In the genomic region with DNA sequence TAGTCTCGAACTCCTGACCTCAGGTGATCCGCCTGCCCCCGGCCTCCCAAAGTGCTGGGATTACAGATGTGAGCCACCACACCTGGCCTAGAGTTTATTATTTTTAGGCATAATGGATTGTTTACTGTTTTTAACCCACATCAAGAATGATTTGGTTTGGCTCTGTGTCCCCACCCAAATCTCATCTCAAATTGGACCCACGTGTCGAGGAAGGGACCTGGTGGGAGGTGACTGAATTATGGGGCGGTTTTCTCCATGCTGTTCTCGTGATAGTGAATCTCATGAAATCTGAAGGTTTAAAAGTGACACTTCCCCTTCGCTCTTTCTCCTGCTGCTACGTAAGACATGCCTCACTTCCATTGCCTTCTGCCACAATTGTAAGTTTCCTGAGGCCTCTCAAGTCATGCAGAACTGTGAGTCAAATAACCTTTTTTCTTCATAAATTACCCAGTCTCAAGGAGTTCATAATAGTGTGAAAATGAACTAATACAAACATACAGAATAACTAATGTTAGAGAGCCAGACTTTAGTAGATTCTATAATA, we compare ENCODE assay signal across 18 cellular contexts.
DNase-seq lines count a peak whose midpoint lies in the region; ATAC-seq and TF ChIP-seq lines count a peak whose summit lies in the region.
"Had no signal": no experiment of that assay in that cellular context is flagged by ENCODE, and none has a peak within 500 bp of the region (broad histone marks: within the 10 kb centered on the region; RNA-seq: fewer than 3 reads in every experiment).

No MANE protein-coding gene starts in this region.

- DNase-seq in activated naive CD4-positive, alpha-beta T cell treated with anti-CD3 and anti-CD28 coated beads, Interleukin-2, amount 10 ng/mL, durations not matched to agents 7 days and 5 days: no peak
- no peak for DNase-seq in activated naive CD4-positive, alpha-beta T cell treated with anti-CD3 and anti-CD28 coated beads, Interleukin-2, amount 50 U/mL, for 72 hours (ENCODE audit: low spot score in 2 of 2)
- DNase-seq in MV-4-11 (lab: John Stamatoyannopoulos, UW) (peak; percentile 22), dorsolateral prefrontal cortex (no peak), NAMALWA (ENCODE audit: low spot score) (no peak), superior temporal gyrus (ENCODE audit: extremely low spot score) (no peak)
- DNase-seq: 8988T; CD4-positive, alpha-beta memory T cell; DMS153; DMS79; GDM1; GM23248; HFFc6 had no signal

- peak overlapping the region; percentile 30 for H3K27ac Mint-ChIP-seq in activated naive CD4-positive, alpha-beta T cell treated with anti-CD3 and anti-CD28 coated beads, Interleukin-2, amount 10 ng/mL, durations not matched to agents 7 days and 5 days
- H3K27ac Mint-ChIP-seq in activated naive CD4-positive, alpha-beta T cell treated with anti-CD3 and anti-CD28 coated beads, Interleukin-2, amount 50 U/mL, for 72 hours: peak overlapping the region in 1 of 2 donors; percentile 55
- H3K27ac Mint-ChIP-seq: CD14-positive monocyte, HFFc6 had no signal

- no peaks in the 10 kb centered on the region for H3K27me3 ChIP-seq in dorsolateral prefrontal cortex
- H3K27me3 ChIP-seq: BLaER1 had no signal

- peak overlapping the region in 42 of 59 donors; percentile 5 to 89 (median 73) for H3K27ac ChIP-seq in dorsolateral prefrontal cortex
- H3K27ac ChIP-seq: BLaER1, GM23248 had no signal

- no peak overlapping the region for H3K4me3 Mint-ChIP-seq in activated naive CD4-positive, alpha-beta T cell treated with anti-CD3 and anti-CD28 coated beads, Interleukin-2, amount 10 ng/mL, durations not matched to agents 7 days and 5 days
- H3K4me3 Mint-ChIP-seq: CD14-positive monocyte; CD4-positive, alpha-beta memory T cell; HFFc6 had no signal

- H3K4me1 Mint-ChIP-seq in activated naive CD4-positive, alpha-beta T cell treated with anti-CD3 and anti-CD28 coated beads, Interleukin-2, amount 10 ng/mL, durations not matched to agents 7 days and 5 days: no peaks in the 10 kb centered on the region
- H3K4me1 Mint-ChIP-seq: CD14-positive monocyte had no signal

- intact Hi-C loops in dorsolateral prefrontal cortex (cut with DNase I): no loop called here

- H3K4me3 ChIP-seq in dorsolateral prefrontal cortex: no peak overlapping the region
- H3K4me3 ChIP-seq: BLaER1, GM23248 had no signal

- CTCF ChIA-PET in activated naive CD4-positive, alpha-beta T cell treated with anti-CD3 and anti-CD28 coated beads, Interleukin-2, amount 10 ng/mL, durations not matched to agents 7 days and 5 days (lab: Charles Lee): no interaction called here

- H3K27me3 Mint-ChIP-seq in activated naive CD4-positive, alpha-beta T cell treated with anti-CD3 and anti-CD28 coated beads, Interleukin-2, amount 10 ng/mL, durations not matched to agents 7 days and 5 days: no peaks in the 10 kb centered on the region
- H3K27me3 Mint-ChIP-seq: CD4-positive, alpha-beta memory T cell had no signal

- no peak for ATAC-seq in activated naive CD4-positive, alpha-beta T cell treated with anti-CD3 and anti-CD28 coated beads, Interleukin-2, amount 50 U/mL, for 72 hours
- no peak for ATAC-seq in HG03108 (IDR thresholded peaks at IDR 0.05; ENCODE audit: unreplicated experiment)
- ATAC-seq: HCT116, HepG2 had no signal

- peaks cover 26% of the 10 kb centered on the region for H3K9me3 Mint-ChIP-seq in activated naive CD4-positive, alpha-beta T cell treated with anti-CD3 and anti-CD28 coated beads, Interleukin-2, amount 10 ng/mL, durations not matched to agents 7 days and 5 days
- H3K9me3 Mint-ChIP-seq in activated naive CD4-positive, alpha-beta T cell treated with anti-CD3 and anti-CD28 coated beads, Interleukin-2, amount 50 U/mL, for 72 hours: peaks cover 0 to 11% of the 10 kb centered on the region in 2 donors

- TF ChIP-seq CTCF in dorsolateral prefrontal cortex (IDR thresholded peaks at IDR 0.05 in 54 of 56, conservative IDR thresholded peaks at IDR 0.05 in 2 of 56; ENCODE audit: low read depth in 1 of 56, partially characterized antibody in 56 of 56): no peak

- peaks cover 48% of the 10 kb centered on the region for H3K36me3 Mint-ChIP-seq in activated naive CD4-positive, alpha-beta T cell treated with anti-CD3 and anti-CD28 coated beads, Interleukin-2, amount 10 ng/mL, durations not matched to agents 7 days and 5 days
- peaks cover 25 to 43% of the 10 kb centered on the region in 2 donors for H3K36me3 Mint-ChIP-seq in activated naive CD4-positive, alpha-beta T cell treated with anti-CD3 and anti-CD28 coated beads, Interleukin-2, amount 50 U/mL, for 72 hours
